ENCODE assay signal across 19 cellular contexts in the genomic region with DNA sequence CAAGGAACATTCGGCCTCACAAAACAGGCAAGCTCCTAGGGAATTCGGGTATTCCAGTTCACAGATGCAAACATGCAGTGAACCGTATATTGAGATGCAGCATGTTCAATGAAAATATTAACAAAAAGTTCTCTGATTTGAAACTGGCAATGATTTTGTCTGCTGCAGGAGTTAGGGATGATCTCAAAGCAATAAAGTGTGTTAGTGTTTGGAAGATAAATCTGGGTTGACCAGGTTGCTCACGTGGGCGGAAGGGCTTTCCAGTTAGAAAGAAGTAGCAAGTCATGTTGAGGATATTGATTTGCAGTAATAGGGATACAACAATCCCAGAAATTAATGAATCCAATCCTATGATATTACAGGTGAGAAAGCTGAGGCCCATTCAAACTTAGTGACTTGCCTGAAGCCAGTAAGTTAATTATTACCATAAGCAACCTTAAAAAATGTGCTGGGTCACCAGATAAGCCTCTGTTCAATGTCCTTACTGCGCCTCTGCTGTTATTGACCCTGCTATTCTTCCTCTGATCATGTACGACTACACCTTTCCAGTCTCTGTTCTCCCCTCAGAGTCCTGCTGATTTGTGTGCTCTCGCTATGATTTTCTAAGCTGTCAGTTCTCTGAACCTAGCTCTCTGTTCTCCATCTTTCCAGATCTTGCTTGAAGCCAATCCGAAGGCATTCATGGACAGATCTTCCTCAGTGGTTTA.
"Had no signal": no experiment of that assay in that cellular context is flagged by ENCODE, and none has a peak within 500 bp of the region (broad histone marks: within the 10 kb centered on the region; RNA-seq: fewer than 3 reads in every experiment).

No MANE protein-coding gene starts in this region.

- H3K27me3 ChIP-seq: dorsolateral prefrontal cortex, gastrocnemius medialis, upper lobe of right lung had no signal

- ATAC-seq: activated T-cell treated with anti-CD3 and anti-CD28 coated beads, Interleukin-2, amount 50 U/mL, for 72 hours; gastrocnemius medialis; right cardiac atrium; stimulated activated naive B cell treated with anti-CD40 and anti-IgM and Interleukin-4, amounts not matched to agents 10 μg/mL and 1 μg/mL and 100 μg/mL, for 72 hours; upper lobe of right lung had no signal

- DNase-seq: activated CD4-positive, alpha-beta T cell treated with anti-CD3 and anti-CD28 coated beads, Interleukin-2, amount 50 U/mL, for 4 hours; activated gamma-delta T cell treated with Interleukin-2 at 50 U/mL for 16 hours; activated T-cell treated with anti-CD3 and anti-CD28 coated beads, Interleukin-2, amount 50 U/mL, for 72 hours; dorsolateral prefrontal cortex; erythroblast; gastrocnemius medialis; head of caudate nucleus; mesendoderm; right cardiac atrium; stimulated activated CD4-positive, alpha-beta T cell treated with anti-CD3 and anti-CD28 coated beads, Interleukin-4, amount 100 ng/mL, for 4 hours; stimulated activated naive B cell treated with anti-CD40 and anti-IgM and Interleukin-4, amounts not matched to agents 10 μg/mL and 1 μg/mL and 100 μg/mL, for 72 hours; SW 1271; upper lobe of right lung had no signal

- H3K27ac ChIP-seq: dorsolateral prefrontal cortex, gastrocnemius medialis, prostate gland, skin epidermis, thoracic aorta, upper lobe of right lung had no signal

- H3K4me3 ChIP-seq: dorsolateral prefrontal cortex, gastrocnemius medialis, prostate gland, skin epidermis, thoracic aorta, upper lobe of right lung had no signal

- H3K27ac Mint-ChIP-seq: activated naive CD8-positive, alpha-beta T cell; activated T-cell treated with anti-CD3 and anti-CD28 coated beads, Interleukin-2, amount 50 U/mL, for 72 hours; nephron; stimulated activated naive B cell treated with anti-CD40 and anti-IgM and Interleukin-4, amounts not matched to agents 10 μg/mL and 1 μg/mL and 100 μg/mL, for 72 hours; T-helper 2 cell treated with Interferon-gamma antibody and Interleukin-4, amounts not matched to agents 5 μg/mL and 100 μg/mL, for 36 hours had no signal

- H3K4me3 Mint-ChIP-seq: activated naive CD8-positive, alpha-beta T cell; activated T-cell treated with anti-CD3 and anti-CD28 coated beads, Interleukin-2, amount 50 U/mL, for 72 hours; nephron; stimulated activated naive B cell treated with anti-CD40 and anti-IgM and Interleukin-4, amounts not matched to agents 10 μg/mL and 1 μg/mL and 100 μg/mL, for 72 hours; T-helper 2 cell treated with Interferon-gamma antibody and Interleukin-4, amounts not matched to agents 5 μg/mL and 100 μg/mL, for 36 hours had no signal

- H3K36me3 Mint-ChIP-seq: activated naive CD8-positive, alpha-beta T cell; stimulated activated naive B cell treated with anti-CD40 and anti-IgM and Interleukin-4, amounts not matched to agents 10 μg/mL and 1 μg/mL and 100 μg/mL, for 72 hours had no signal

- H3K9me3 ChIP-seq: gastrocnemius medialis, prostate gland, thoracic aorta, upper lobe of right lung had no signal

- H3K27me3 Mint-ChIP-seq: activated naive CD8-positive, alpha-beta T cell; stimulated activated naive B cell treated with anti-CD40 and anti-IgM and Interleukin-4, amounts not matched to agents 10 μg/mL and 1 μg/mL and 100 μg/mL, for 72 hours had no signal

- H3K36me3 ChIP-seq: gastrocnemius medialis, prostate gland, thoracic aorta, upper lobe of right lung had no signal

- H3K4me1 Mint-ChIP-seq: nephron; stimulated activated naive B cell treated with anti-CD40 and anti-IgM and Interleukin-4, amounts not matched to agents 10 μg/mL and 1 μg/mL and 100 μg/mL, for 72 hours had no signal
